In the genomic region with DNA sequence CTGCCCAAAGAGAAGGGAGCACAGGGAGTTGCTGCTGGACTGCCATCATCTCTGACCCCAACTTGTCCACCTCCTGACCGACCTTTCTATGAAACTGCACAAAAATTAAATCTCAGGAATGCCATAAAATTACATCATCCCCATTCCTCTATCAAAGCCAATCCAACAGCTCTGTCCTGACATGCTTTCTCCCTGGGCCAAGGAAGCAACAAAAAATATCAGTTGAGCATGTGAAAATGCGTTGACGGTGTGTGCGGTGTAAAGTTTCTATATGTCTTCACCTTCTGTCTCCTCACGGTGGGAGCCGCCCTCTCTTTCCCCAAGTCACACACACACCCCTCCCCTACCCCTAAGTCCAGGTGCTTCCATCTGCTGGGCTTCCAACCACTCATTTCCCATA, we compare ENCODE assay signal across 30 cellular contexts.
"Had no signal": no experiment of that assay in that cellular context is flagged by ENCODE, and none has a peak within 500 bp of the region (broad histone marks: within the 10 kb centered on the region; RNA-seq: fewer than 3 reads in every experiment).

No MANE protein-coding gene starts in this region.

- ATAC-seq: activated CD8-positive, alpha-beta memory T cell treated with anti-CD3 and anti-CD28 coated beads, Interleukin-2, amount 10 ng/mL, durations not matched to agents 7 days and 5 days; Panc1; T-helper 17 cell; WTC11 had no signal

- DNase-seq: activated CD4-positive, alpha-beta T cell treated with anti-CD3 and anti-CD28 coated beads for 48 hours; activated CD4-positive, alpha-beta T cell treated with anti-CD3 and anti-CD28 coated beads, Interleukin-2, amount 50 U/mL, for 4 hours; activated CD4-positive, CD25-positive, alpha-beta regulatory T cell treated with anti-CD3 and anti-CD28 coated beads, Interleukin-2, amount 50 U/mL, for 72 hours; activated CD8-positive, alpha-beta memory T cell treated with anti-CD3 and anti-CD28 coated beads, Interleukin-2, amount 10 ng/mL, durations not matched to agents 7 days and 5 days; activated effector memory CD4-positive, alpha-beta T cell treated with Interleukin-2 at 50 U/mL for 16 hours; activated naive CD4-positive, alpha-beta T cell; activated T-cell treated with anti-CD3 and anti-CD28 coated beads, Interleukin-2, amount 50 U/mL, for 24 hours; amniotic stem cell; brain microvascular endothelial cell; caudate nucleus; IMR-90; KG1; NCI-H1092; NCI-H1417; NCI-H1930; NCI-H2171; NCI-H2227 treated with DMSO at 0.1 percent for 48 hours; NCI-H526; NCI-H774; NK-92 treated with Interleukin-12 subunit alpha and Interleukin-12 subunit beta, amount 100 ng/mL, for 24 hours; OCI-M1; RPMI8226; SHP77; T-helper 17 cell; T-helper 9 cell had no signal

- H3K27me3 Mint-ChIP-seq: activated naive CD4-positive, alpha-beta T cell treated with anti-CD3 and anti-CD28 coated beads, Interleukin-2, amount 50 U/mL, for 24 hours; activated T-cell treated with anti-CD3 and anti-CD28 coated beads, Interleukin-2, amount 50 U/mL, for 24 hours; T-helper 17 cell had no signal

- H3K9me3 Mint-ChIP-seq: activated naive CD4-positive, alpha-beta T cell treated with anti-CD3 and anti-CD28 coated beads, Interleukin-2, amount 50 U/mL, for 24 hours; activated T-cell treated with anti-CD3 and anti-CD28 coated beads, Interleukin-2, amount 50 U/mL, for 24 hours; activated T-helper 1 cell treated with anti-CD3 and anti-CD28 coated beads, Interleukin-12 subunit alpha, Interleukin-12 subunit beta, Interleukin-2, Interleukin-4 antibody, amounts not matched to agents 30 ng/mL and 10 ng/mL and 1 ng/mL, durations not matched to agents 14 hours and 24 hours and 36 hours; WTC11 had no signal

- H3K4me3 Mint-ChIP-seq: activated CD8-positive, alpha-beta memory T cell treated with anti-CD3 and anti-CD28 coated beads, Interleukin-2, amount 10 ng/mL, durations not matched to agents 7 days and 5 days; activated naive CD4-positive, alpha-beta T cell treated with anti-CD3 and anti-CD28 coated beads, Interleukin-2, amount 50 U/mL, for 24 hours; activated T-cell treated with anti-CD3 and anti-CD28 coated beads, Interleukin-2, amount 50 U/mL, for 24 hours; activated T-helper 1 cell treated with anti-CD3 and anti-CD28 coated beads, Interleukin-12 subunit alpha, Interleukin-12 subunit beta, Interleukin-2, Interleukin-4 antibody, amounts not matched to agents 30 ng/mL and 10 ng/mL and 1 ng/mL, durations not matched to agents 14 hours and 24 hours and 36 hours; T-helper 17 cell; WTC11 had no signal

- H3K27ac Mint-ChIP-seq: activated CD8-positive, alpha-beta memory T cell treated with anti-CD3 and anti-CD28 coated beads, Interleukin-2, amount 10 ng/mL, durations not matched to agents 7 days and 5 days; activated naive CD4-positive, alpha-beta T cell treated with anti-CD3 and anti-CD28 coated beads, Interleukin-2, amount 50 U/mL, for 24 hours; activated T-cell treated with anti-CD3 and anti-CD28 coated beads, Interleukin-2, amount 50 U/mL, for 24 hours; activated T-helper 1 cell treated with anti-CD3 and anti-CD28 coated beads, Interleukin-12 subunit alpha, Interleukin-12 subunit beta, Interleukin-2, Interleukin-4 antibody, amounts not matched to agents 30 ng/mL and 10 ng/mL and 1 ng/mL, durations not matched to agents 14 hours and 24 hours and 36 hours; T-helper 17 cell; WTC11 had no signal

- H3K4me1 Mint-ChIP-seq: WTC11 had no signal

- H3K27me3 ChIP-seq: ascending aorta, brain microvascular endothelial cell had no signal

- H3K9me3 ChIP-seq: ascending aorta had no signal

- H3K4me3 ChIP-seq: ascending aorta had no signal

- H3K36me3 Mint-ChIP-seq: activated CD8-positive, alpha-beta memory T cell treated with anti-CD3 and anti-CD28 coated beads, Interleukin-2, amount 10 ng/mL, durations not matched to agents 7 days and 5 days; activated naive CD4-positive, alpha-beta T cell treated with anti-CD3 and anti-CD28 coated beads, Interleukin-2, amount 50 U/mL, for 24 hours; WTC11 had no signal

- H3K27ac ChIP-seq: ascending aorta, brain microvascular endothelial cell had no signal

- H3K36me3 ChIP-seq: ascending aorta, brain microvascular endothelial cell had no signal
